In the genomic region with DNA sequence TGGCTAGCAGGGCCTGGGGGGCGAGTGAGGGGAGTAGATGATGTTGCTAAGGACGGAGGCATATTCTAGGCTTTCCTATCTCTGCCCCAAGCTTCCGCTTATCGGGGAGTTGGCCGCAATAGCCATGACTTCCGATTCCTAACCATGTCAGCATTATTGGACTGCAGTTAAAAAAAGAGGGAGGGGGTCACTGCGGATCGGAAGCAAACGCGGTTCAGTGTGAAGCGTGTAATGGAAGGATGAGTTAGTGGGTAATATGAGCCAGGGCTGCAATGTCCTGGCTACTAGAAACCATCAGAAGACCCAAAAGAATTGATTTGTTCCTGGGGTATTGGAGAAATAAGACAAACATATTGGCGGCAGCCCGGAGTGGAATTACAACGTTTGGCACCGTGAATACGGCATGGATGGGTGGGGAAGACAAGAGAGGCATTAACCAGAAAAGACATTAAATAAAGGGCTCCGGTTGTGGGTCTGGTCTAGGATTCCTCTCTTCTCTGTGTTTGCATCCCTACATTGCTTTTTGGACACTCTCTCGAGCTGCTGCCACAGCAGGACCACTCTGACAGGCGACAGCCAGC, we compare ENCODE assay signal across 8 cellular contexts.
DNase-seq lines count a peak whose midpoint lies in the region; ATAC-seq and TF ChIP-seq lines count a peak whose summit lies in the region.

No MANE protein-coding gene starts in this region.

- no peak overlapping the region for H2AFZ ChIP-seq in ACC112 (ENCODE audit: low read length, unreplicated experiment)

- H3K4me3 ChIP-seq in ACC112 (ENCODE audit: low read depth, low read length) (peak overlapping the region; percentile 76), NB4 (ENCODE audit: low read depth, low read length) (no peak overlapping the region), epithelial cell of proximal tubule (ENCODE audit: low read depth, low read length) (peak overlapping the region; percentile 65)

- TF ChIP-seq CTCF in NB4 (IDR thresholded peaks at IDR 0.05; ENCODE audit: low read depth, low read length) (no peak), epithelial cell of proximal tubule (conservative IDR thresholded peaks at IDR 0.05; ENCODE audit: low read depth, low read length) (no peak), neural crest cell (conservative IDR thresholded peaks at IDR 0.05) (no peak)

- H3K4me3 Mint-ChIP-seq in neural crest cell = peak overlapping the region; percentile 84
- no peak overlapping the region for H3K4me3 Mint-ChIP-seq in activated T-cell treated with anti-CD3 and anti-CD28 coated beads, Interleukin-2, amount 50 U/mL, for 72 hours

- H3K27me3 ChIP-seq in ACC112 (ENCODE audit: insufficient read depth, low read length) = peaks cover 98% of the 10 kb centered on the region

- TF ChIP-seq POLR2A in NB4 (IDR thresholded peaks at IDR 0.05; ENCODE audit: extremely low read depth, insufficient read length) = no peak

- H3K9me3 Mint-ChIP-seq in neural crest cell = peaks cover 3% of the 10 kb centered on the region
- H3K9me3 Mint-ChIP-seq in activated T-cell treated with anti-CD3 and anti-CD28 coated beads, Interleukin-2, amount 50 U/mL, for 72 hours = peaks cover 3 to 4% of the 10 kb centered on the region in 2 donors

- peaks cover 83% of the 10 kb centered on the region for H3K27me3 Mint-ChIP-seq in neural crest cell (ENCODE audit: low read depth)
- peaks cover 44% of the 10 kb centered on the region for H3K27me3 Mint-ChIP-seq in activated T-cell treated with anti-CD3 and anti-CD28 coated beads, Interleukin-2, amount 50 U/mL, for 72 hours (ENCODE audit: low read depth)

- DNase-seq in NB4 (ENCODE audit: low read depth) (peak; percentile 48), epithelial cell of proximal tubule (ENCODE audit: low read depth) (no peak), neural crest cell (ENCODE audit: low read depth, low spot score) (no peak), NCI-H2227 (lab: John Stamatoyannopoulos, UW; ENCODE audit: unreplicated experiment) (no peak), T-helper 9 cell (no peak)
- DNase-seq in activated T-cell treated with anti-CD3 and anti-CD28 coated beads, Interleukin-2, amount 50 U/mL, for 72 hours = no peak

- peaks cover 6% of the 10 kb centered on the region for H3K4me1 ChIP-seq in ACC112 (ENCODE audit: control insufficient read depth, insufficient read depth, low read length, unreplicated experiment)

- no peak overlapping the region for H3K27ac Mint-ChIP-seq in neural crest cell (ENCODE audit: unreplicated experiment)
- no peak overlapping the region for H3K27ac Mint-ChIP-seq in activated T-cell treated with anti-CD3 and anti-CD28 coated beads, Interleukin-2, amount 50 U/mL, for 72 hours

- H3K79me2 ChIP-seq in ACC112 (ENCODE audit: control insufficient read depth, insufficient read depth, low read length, unreplicated experiment) = no peaks in the 10 kb centered on the region

- no peaks in the 10 kb centered on the region for H3K36me3 ChIP-seq in ACC112 (ENCODE audit: insufficient read depth, low read length)

- ATAC-seq in GM18861 (IDR thresholded peaks at IDR 0.05; ENCODE audit: unreplicated experiment) = no peak
- ATAC-seq in activated T-cell treated with anti-CD3 and anti-CD28 coated beads, Interleukin-2, amount 50 U/mL, for 72 hours (replicated peaks in 1 of 2) = no peak

- no peaks in the 10 kb centered on the region for H3K36me3 Mint-ChIP-seq in neural crest cell (ENCODE audit: low read depth)
- H3K36me3 Mint-ChIP-seq in activated T-cell treated with anti-CD3 and anti-CD28 coated beads, Interleukin-2, amount 50 U/mL, for 72 hours (ENCODE audit: insufficient read depth in 2 of 2) = no peaks in the 10 kb centered on the region

- H3K27ac ChIP-seq in ACC112 (ENCODE audit: low read depth, low read length) = no peak overlapping the region

- H3K4me1 Mint-ChIP-seq in neural crest cell = peaks cover 14% of the 10 kb centered on the region
- H3K4me1 Mint-ChIP-seq in activated T-cell treated with anti-CD3 and anti-CD28 coated beads, Interleukin-2, amount 50 U/mL, for 72 hours (ENCODE audit: low read depth) = peaks cover 3% of the 10 kb centered on the region
